24 cellular contexts compared by ENCODE assay signal in genomic region chr6:37904590-37904989, GRCh38.
"Had no signal": no experiment of that assay in that cellular context is flagged by ENCODE, and none has a peak within 500 bp of the region (broad histone marks: within the 10 kb centered on the region; RNA-seq: fewer than 3 reads in every experiment).

No MANE protein-coding gene starts in this region.

- H3K9ac ChIP-seq: neural progenitor cell had no signal

- H3K27me3 ChIP-seq: esophagus squamous epithelium, foreskin keratinocyte, neural progenitor cell, ovary, tibial artery, upper lobe of left lung, uterus had no signal

- ATAC-seq: foreskin keratinocyte; natural killer cell treated with Interleukin-12 subunit alpha and Interleukin-12 subunit beta and Interleukin-15 and Interleukin-18, amount 100 ng/mL, for 72 hours; stimulated activated effector memory CD8-positive, alpha-beta T cell treated with anti-CD3 and anti-CD28 coated beads, Interleukin-12 subunit alpha, Interleukin-12 subunit beta, amount 100 ng/mL, for 72 hours; stimulated activated naive CD8-positive, alpha-beta T cell treated with anti-CD3 and anti-CD28 coated beads, Interleukin-15, Interleukin-2, amounts not matched to agents 100 U/mL and 50 U/mL, for 24 hours had no signal

- H2AFZ ChIP-seq: neural progenitor cell had no signal

- DNase-seq: cortex of kidney; effector memory CD4-positive, alpha-beta T cell; esophagus squamous epithelium; foreskin keratinocyte; immature natural killer cell; kidney; left cardiac atrium; left ventricle myocardium inferior; mesenchymal stem cell; midbrain; nucleus accumbens; ovary; right cardiac atrium; stimulated activated CD4-positive, alpha-beta T cell treated with anti-CD3 and anti-CD28 coated beads, Interleukin-4, amount 100 ng/mL, for 1 hour; stimulated activated CD8-positive, alpha-beta memory T cell treated with anti-CD3 and anti-CD28 coated beads, Interleukin-4, amount 100 ng/mL, for 48 hours; stimulated activated naive CD8-positive, alpha-beta T cell treated with anti-CD3 and anti-CD28 coated beads, Interleukin-15, Interleukin-2, amounts not matched to agents 100 U/mL and 50 U/mL, for 24 hours; tibial artery; upper lobe of left lung; uterus had no signal

- H3K9me3 Mint-ChIP-seq: immature natural killer cell; natural killer cell treated with Interleukin-12 subunit alpha and Interleukin-12 subunit beta and Interleukin-15 and Interleukin-18, amount 100 ng/mL, for 72 hours; neural progenitor cell; stimulated activated effector memory CD8-positive, alpha-beta T cell treated with anti-CD3 and anti-CD28 coated beads, Interleukin-12 subunit alpha, Interleukin-12 subunit beta, amount 100 ng/mL, for 72 hours had no signal

- H3K27ac ChIP-seq: epithelial cell of prostate, esophagus squamous epithelium, foreskin keratinocyte, left ventricle myocardium inferior, neural progenitor cell, ovary, tibial artery, upper lobe of left lung, uterus had no signal

- H3K4me1 ChIP-seq: neural progenitor cell had no signal

- H3K36me3 Mint-ChIP-seq: immature natural killer cell; natural killer cell treated with Interleukin-12 subunit alpha and Interleukin-12 subunit beta and Interleukin-15 and Interleukin-18, amount 100 ng/mL, for 72 hours; neural progenitor cell; stimulated activated effector memory CD8-positive, alpha-beta T cell treated with anti-CD3 and anti-CD28 coated beads, Interleukin-12 subunit alpha, Interleukin-12 subunit beta, amount 100 ng/mL, for 72 hours had no signal

- H3K9me3 ChIP-seq: esophagus squamous epithelium, left ventricle myocardium inferior, ovary, tibial artery, upper lobe of left lung, uterus had no signal

- H3K4me3 ChIP-seq: esophagus squamous epithelium, left ventricle myocardium inferior, lung, neural progenitor cell, ovary, tibial artery, upper lobe of left lung, uterus had no signal

- H3K4me3 Mint-ChIP-seq: immature natural killer cell; natural killer cell treated with Interleukin-12 subunit alpha and Interleukin-12 subunit beta and Interleukin-15 and Interleukin-18, amount 100 ng/mL, for 72 hours; neural progenitor cell; stimulated activated effector memory CD8-positive, alpha-beta T cell treated with anti-CD3 and anti-CD28 coated beads, Interleukin-12 subunit alpha, Interleukin-12 subunit beta, amount 100 ng/mL, for 72 hours had no signal

- H3K36me3 ChIP-seq: esophagus squamous epithelium, left ventricle myocardium inferior, neural progenitor cell, ovary, tibial artery, upper lobe of left lung, uterus had no signal

- H3K27me3 Mint-ChIP-seq: natural killer cell treated with Interleukin-12 subunit alpha and Interleukin-12 subunit beta and Interleukin-15 and Interleukin-18, amount 100 ng/mL, for 72 hours had no signal

- H3K4me2 ChIP-seq: neural progenitor cell had no signal

- H3K27ac Mint-ChIP-seq: natural killer cell treated with Interleukin-12 subunit alpha and Interleukin-12 subunit beta and Interleukin-15 and Interleukin-18, amount 100 ng/mL, for 72 hours; neural progenitor cell; stimulated activated effector memory CD8-positive, alpha-beta T cell treated with anti-CD3 and anti-CD28 coated beads, Interleukin-12 subunit alpha, Interleukin-12 subunit beta, amount 100 ng/mL, for 72 hours had no signal
